ENCODE assay signal across 11 cellular contexts in the genomic region with DNA sequence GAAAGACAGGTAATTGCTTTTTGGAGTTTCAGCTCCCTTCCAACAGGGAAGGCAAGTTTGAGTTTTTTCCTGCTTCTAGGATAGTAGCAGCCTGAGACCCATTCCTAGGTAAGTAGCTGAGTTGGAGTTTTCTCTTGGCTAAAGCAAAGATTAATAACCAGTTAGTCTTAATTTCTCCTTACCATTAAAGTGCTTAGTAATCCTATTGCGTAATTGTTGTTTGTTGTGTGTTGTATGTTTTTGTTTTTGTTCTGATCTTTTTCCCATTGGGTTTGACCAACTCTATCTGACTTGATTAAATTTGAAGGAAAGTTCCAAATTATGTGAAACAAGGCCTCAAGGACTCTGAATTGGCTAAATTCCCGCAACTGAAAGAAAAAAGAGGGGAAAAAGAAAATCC.
"Had no signal": no experiment of that assay in that cellular context is flagged by ENCODE, and none has a peak within 500 bp of the region (broad histone marks: within the 10 kb centered on the region; RNA-seq: fewer than 3 reads in every experiment).

No MANE protein-coding gene starts in this region.

- ATAC-seq: GM23338, HCT116 had no signal

- H3K9me3 ChIP-seq: HAP-1 had no signal

- DNase-seq: GM23248, GOT3, H7, H9, HCEC 1CT, HFFc6 had no signal

- H3K9me3 Mint-ChIP-seq: HFFc6 had no signal

- H3K27ac ChIP-seq: GM23248 had no signal

- FAIRE-seq: H1, H54 had no signal

- H3K4me3 Mint-ChIP-seq: GM23338, H9, HFFc6 had no signal

- H3K4me2 ChIP-seq: GM23338 had no signal

- H2AFZ ChIP-seq: GM23248 had no signal

- H3K4me1 ChIP-seq: HAP-1 had no signal

- H3K4me1 Mint-ChIP-seq: GM23338 had no signal

- H3K36me3 ChIP-seq: HAP-1 had no signal

- H3K4me3 ChIP-seq: GM23248, GM23338, HAP-1 had no signal

- H3K9ac ChIP-seq: GM23248 had no signal

- H3K27ac Mint-ChIP-seq: GM23338, H9, HFFc6 had no signal
